In genomic region chr1:112881742-112882127, GRCh38 we compare ENCODE assay signal across 10 cellular contexts.
A peak's percentile ranks its signal among the peaks of the same experiment; 100 is the strongest.
DNase-seq lines count a peak whose midpoint lies in the region; ATAC-seq and TF ChIP-seq lines count a peak whose summit lies in the region.
"Had no signal": no experiment of that assay in that cellular context is flagged by ENCODE, and none has a peak within 500 bp of the region (broad histone marks: within the 10 kb centered on the region; RNA-seq: fewer than 3 reads in every experiment).

No MANE protein-coding gene starts in this region.

- TF ChIP-seq CTCF in BJ (IDR thresholded peaks at IDR 0.05; ENCODE audit: insufficient read depth, low read depth, low read length) (no peak), WERI-Rb-1 (IDR thresholded peaks at IDR 0.05; ENCODE audit: low read depth, low read length) (no peak), omental fat pad (IDR thresholded peaks at IDR 0.05) (no peak)

- intact Hi-C loops in Right ventricle myocardium superior (cut with DNase I): loop anchor here (2.0 to 5.0 kb wide), 2 partner anchors 76 to 161 kb away; partner anchors contain the start of gene SLC16A1

- POLR2A ChIA-PET in BJ (lab: Charles Lee): interaction anchor here (0.5 kb wide), 1 partner anchor 796 kb away, joined by 5 read pairs; no protein-coding TSS in a partner anchor

- DNase-seq in BJ (ENCODE audit: low read depth) (peak; percentile 10), WERI-Rb-1 (peak; percentile 23), Right ventricle myocardium superior (no peak), omental fat pad (ENCODE audit: low spot score) (no peak), hippocampal formation (lab: John Stamatoyannopoulos, UW) (no peak)
- DNase-seq in activated effector memory CD4-positive, alpha-beta T cell treated with Interleukin-2 at 50 U/mL for 16 hours: no peak
- DNase-seq: activated CD8-positive, alpha-beta memory T cell treated with anti-CD3 and anti-CD28 coated beads, Interleukin-2, amount 50 U/mL, for 48 hours; aorta had no signal

- peak overlapping the region; percentile 81 for H3K27ac ChIP-seq in WERI-Rb-1

- CTCF ChIA-PET in BJ (lab: Yijun Ruan, JAX): interaction anchor here (0.7 to 7.4 kb wide), 19 partner anchors 11 to 462 kb away, joined by 3 to 132 read pairs (median 3); partner anchors contain the start of genes LRIG2 and SLC16A1

- H3K36me3 ChIP-seq in BJ (ENCODE audit: control insufficient read depth, insufficient read depth, low read length) (no peaks in the 10 kb centered on the region), WERI-Rb-1 (no peaks in the 10 kb centered on the region)

- H3K27me3 ChIP-seq in BJ (ENCODE audit: control insufficient read depth, insufficient read depth, low read length) (no peaks in the 10 kb centered on the region), WERI-Rb-1 (ENCODE audit: insufficient read depth, low read depth, severe bottlenecking) (no peaks in the 10 kb centered on the region)

- H3K4me3 ChIP-seq in BJ (ENCODE audit: low read depth, low read length) (no peak overlapping the region), WERI-Rb-1 (ENCODE audit: low read depth, low read length) (no peak overlapping the region)

- H3K9me3 ChIP-seq in WERI-Rb-1 (ENCODE audit: severe bottlenecking): no peaks in the 10 kb centered on the region

- ATAC-seq in Right ventricle myocardium superior (ENCODE audit: poor library complexity) (peak; percentile 47), omental fat pad (ENCODE audit: low FRiP score) (peak; percentile 87), GM19455 (IDR thresholded peaks at IDR 0.05; ENCODE audit: unreplicated experiment) (no peak)
- no peak for ATAC-seq in activated CD4-positive, CD25-positive, alpha-beta regulatory T cell treated with anti-CD3 and anti-CD28 coated beads, Interleukin-2, amount 50 U/mL, for 24 hours

Comparison
In these comparisons a context has a peak if more than half of its experiments do, and no peak if none do; other contexts are left out.
1. DNase-seq: peak in BJ (single experiment) and WERI-Rb-1 (single experiment); none in Right ventricle myocardium superior (single experiment), omental fat pad (single experiment), hippocampal formation (0 of 2) and activated effector memory CD4-positive, alpha-beta T cell treated with Interleukin-2 at 50 U/mL for 16 hours (single experiment).
2. ATAC-seq: peak in Right ventricle myocardium superior (single experiment) and omental fat pad (single experiment); none in GM19455 (single experiment) and activated CD4-positive, CD25-positive, alpha-beta regulatory T cell treated with anti-CD3 and anti-CD28 coated beads, Interleukin-2, amount 50 U/mL, for 24 hours (0 of 2).